In the genomic region with DNA sequence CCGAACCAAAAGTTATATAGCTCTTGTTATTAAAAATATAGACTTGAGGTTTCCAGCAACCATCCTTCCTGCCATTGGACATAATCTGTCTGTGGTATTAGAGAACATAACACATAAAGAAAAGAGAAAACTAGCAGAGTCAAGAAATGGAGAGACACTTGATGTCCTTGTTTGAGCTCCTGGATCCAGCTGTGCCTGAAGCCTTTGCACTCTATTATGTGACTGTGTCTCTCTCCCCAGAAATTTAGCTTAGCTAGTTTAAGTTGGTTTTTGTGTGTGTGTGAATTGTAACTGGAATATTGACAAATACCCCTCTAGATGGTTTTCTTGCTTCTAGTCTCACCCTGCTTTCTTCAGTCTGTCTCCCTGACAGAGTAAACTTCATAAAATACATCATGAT, we compare ENCODE assay signal across 28 cellular contexts.
"Had no signal": no experiment of that assay in that cellular context is flagged by ENCODE, and none has a peak within 500 bp of the region (broad histone marks: within the 10 kb centered on the region; RNA-seq: fewer than 3 reads in every experiment).

No MANE protein-coding gene starts in this region.

- H3K27ac ChIP-seq: colonic mucosa, coronary artery, epithelial cell of prostate, esophagus muscularis mucosa, esophagus squamous epithelium, foreskin keratinocyte, gastrocnemius medialis, gastroesophageal sphincter, heart left ventricle, heart right ventricle had no signal

- H3K27me3 ChIP-seq: colonic mucosa, dorsolateral prefrontal cortex, esophagus muscularis mucosa, esophagus squamous epithelium, gastroesophageal sphincter, heart left ventricle had no signal

- H3K9me3 ChIP-seq: colonic mucosa, esophagus muscularis mucosa, esophagus squamous epithelium, gastrocnemius medialis, gastroesophageal sphincter, heart left ventricle, heart right ventricle had no signal

- H3K4me3 ChIP-seq: colonic mucosa, coronary artery, dorsolateral prefrontal cortex, esophagus muscularis mucosa, esophagus squamous epithelium, gastrocnemius medialis, gastroesophageal sphincter, heart left ventricle, heart right ventricle had no signal

- DNase-seq: colonic mucosa; cortex of kidney; dermis blood vessel endothelial cell; dorsolateral prefrontal cortex; effector CD4-positive, alpha-beta T cell; effector CD8-positive, alpha-beta T cell; effector memory CD4-positive, alpha-beta T cell; effector memory CD8-positive, alpha-beta T cell; endodermal cell; erythroblast; esophagus squamous epithelium; foreskin fibroblast; foreskin keratinocyte; foreskin melanocyte; gastrocnemius medialis; glutamatergic neuron; head of caudate nucleus; heart left ventricle; heart right ventricle had no signal

- ATAC-seq: effector memory CD8-positive, alpha-beta T cell; esophagus mucosa; foreskin keratinocyte; gastrocnemius medialis; gastroesophageal sphincter; heart left ventricle; heart right ventricle had no signal

- FAIRE-seq: colon, endometrium, endothelial cell of umbilical vein, frontal cortex had no signal

- H3K4me1 ChIP-seq: colonic mucosa, foreskin keratinocyte had no signal

- H3K36me3 ChIP-seq: colonic mucosa, esophagus muscularis mucosa, esophagus squamous epithelium, gastrocnemius medialis, gastroesophageal sphincter, heart left ventricle, heart right ventricle had no signal
